11 cellular contexts compared by ENCODE assay signal in the genomic region with DNA sequence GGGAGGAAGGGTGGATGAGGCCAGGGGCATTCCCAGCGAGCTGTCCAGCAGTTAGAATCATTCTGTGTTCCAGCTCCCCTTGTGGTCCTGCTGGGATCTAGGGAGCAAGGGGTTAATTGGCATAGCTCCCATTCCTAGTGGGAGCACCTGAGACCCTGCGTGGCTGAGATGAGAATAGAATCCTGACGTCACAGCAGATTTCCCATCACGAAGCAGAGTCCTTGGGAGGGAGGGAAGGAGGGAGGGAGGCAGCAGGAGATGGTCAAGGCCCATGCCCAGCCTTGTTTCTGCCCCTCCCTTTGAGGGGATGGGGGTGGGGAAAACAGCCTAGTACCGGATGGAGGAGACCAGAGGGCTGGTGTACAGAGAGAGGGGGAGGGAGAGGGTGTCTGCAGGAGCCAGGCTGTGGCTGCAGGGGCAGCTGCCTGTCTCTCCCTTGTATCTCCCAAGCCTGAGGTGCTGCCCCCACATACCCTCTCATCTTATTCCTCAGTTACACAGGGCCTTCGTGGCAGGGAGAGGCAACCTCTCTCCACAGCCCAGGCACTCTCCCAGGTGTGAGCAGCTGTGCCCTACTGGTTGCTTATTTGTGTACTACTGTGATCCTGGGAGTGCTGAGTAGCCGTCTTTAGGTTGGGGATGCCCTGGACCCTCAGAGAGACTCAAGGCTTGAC. TPM values are rescaled to one million over a fixed set of nuclear protein-coding genes. Genes with fewer than 3 reads are reported as not detected.
A peak's percentile ranks its signal among the peaks of the same experiment; 100 is the strongest.
DNase-seq lines count a peak whose midpoint lies in the region; ATAC-seq and TF ChIP-seq lines count a peak whose summit lies in the region.
"Had no signal": no experiment of that assay in that cellular context is flagged by ENCODE, and none has a peak within 500 bp of the region (broad histone marks: within the 10 kb centered on the region; RNA-seq: fewer than 3 reads in every experiment).

No MANE protein-coding gene starts in this region.

- ATAC-seq in HG02610 (IDR thresholded peaks at IDR 0.05; ENCODE audit: unreplicated experiment), result no peak

- peak overlapping the region; percentile 78 for H3K27ac Mint-ChIP-seq in mesothelial cell of epicardium
- H3K27ac Mint-ChIP-seq in chondrocyte (ENCODE audit: unreplicated experiment), result no peak overlapping the region

- peak overlapping the region; percentile 34 for H3K4me3 Mint-ChIP-seq in mesothelial cell of epicardium
- H3K4me3 Mint-ChIP-seq in chondrocyte (ENCODE audit: unreplicated experiment), result no peak overlapping the region

- H3K9me3 Mint-ChIP-seq in mesothelial cell of epicardium (no peaks in the 10 kb centered on the region), chondrocyte (ENCODE audit: low read depth) (no peaks in the 10 kb centered on the region)

- H3K4me1 Mint-ChIP-seq in mesothelial cell of epicardium, result peaks cover 88% of the 10 kb centered on the region
- H3K4me1 Mint-ChIP-seq in chondrocyte (ENCODE audit: low read depth), result peaks cover 49% of the 10 kb centered on the region

- H3K4me3 ChIP-seq in choroid plexus epithelial cell (ENCODE audit: low read depth, low read length), result no peak overlapping the region
- H3K4me3 ChIP-seq: pancreas had no signal

- H3K27me3 Mint-ChIP-seq in mesothelial cell of epicardium (ENCODE audit: low read depth) (no peaks in the 10 kb centered on the region), chondrocyte (ENCODE audit: low read depth) (no peaks in the 10 kb centered on the region)

- H3K36me3 Mint-ChIP-seq in mesothelial cell of epicardium (no peaks in the 10 kb centered on the region), chondrocyte (ENCODE audit: low read depth) (no peaks in the 10 kb centered on the region)

- DNase-seq in COLO668 (lab: John Stamatoyannopoulos, UW; ENCODE audit: unreplicated experiment) (peak; percentile 13), NCI-H82 (lab: John Stamatoyannopoulos, UW) (peak; percentile 79), choroid plexus epithelial cell (ENCODE audit: low read depth) (peak; percentile 64), mesothelial cell of epicardium (ENCODE audit: low spot score in 2 of 2, unreplicated experiment in 2 of 2) (peak in 1 of 2 experiments; percentile 59), chondrocyte (ENCODE audit: low spot score) (no peak), amniotic stem cell (lab: John Stamatoyannopoulos, UW) (no peak), cerebellar nuclear complex (lab: John Stamatoyannopoulos, UW) (no peak)
- DNase-seq: activated CD4-positive, CD25-positive, alpha-beta regulatory T cell; activated gamma-delta T cell; pancreas had no signal

- TF ChIP-seq CTCF in choroid plexus epithelial cell (conservative IDR thresholded peaks at IDR 0.05; ENCODE audit: low read depth, low read length), result peak; percentile 12
- no peak for TF ChIP-seq CTCF in mesothelial cell of epicardium (IDR thresholded peaks at IDR 0.05; ENCODE audit: unreplicated experiment)
- no peak for TF ChIP-seq CTCF in chondrocyte (IDR thresholded peaks at IDR 0.05)

RNA-seq across cellular contexts. Expression of a gene that starts 5.4 kb away (rescaled TPM):
- total RNA-seq in mesothelial cell of epicardium (94.4 to 104 TPM (median 95.8 TPM) in 3 replicates), chondrocyte (11.8 to 20.3 TPM (median 16.4 TPM) in 3 replicates)

RNA-seq across cellular contexts. Expression of a gene that starts 20.4 kb away (rescaled TPM):
- total RNA-seq in mesothelial cell of epicardium (54.0 to 65.5 TPM (median 54.8 TPM) in 3 replicates), chondrocyte (25.5 to 38.1 TPM (median 29.9 TPM) in 3 replicates)

RNA-seq across cellular contexts. Expression of a gene that starts 50.8 kb away (rescaled TPM):
- 0.91 to 1.2 TPM (median 1.0 TPM) in 3 replicates for total RNA-seq in mesothelial cell of epicardium
- 0.73 to 1.4 TPM (median 1.0 TPM) in 3 replicates for total RNA-seq in chondrocyte

Comparison
In these comparisons a context has a peak if more than half of its experiments do, and no peak if none do; other contexts are left out.
1. DNase-seq: peak in COLO668 (single experiment), NCI-H82 (single experiment) and choroid plexus epithelial cell (single experiment); none in chondrocyte (single experiment), amniotic stem cell (single experiment) and cerebellar nuclear complex (0 of 2).